ENCODE assay signal across 10 cellular contexts in genomic region chr10:69359089-69360025, GRCh38. TPM values are rescaled to one million over a fixed set of nuclear protein-coding genes. Genes with fewer than 3 reads are reported as not detected.
DNase-seq lines count a peak whose midpoint lies in the region; ATAC-seq, FAIRE-seq and TF ChIP-seq lines count a peak whose summit lies in the region.
"Had no signal": no experiment of that assay in that cellular context is flagged by ENCODE, and none has a peak within 500 bp of the region (broad histone marks: within the 10 kb centered on the region; RNA-seq: fewer than 3 reads in every experiment).

No MANE protein-coding gene starts in this region.

- POLR2A ChIA-PET in A549 (lab: Yijun Ruan, JAX) = no interaction called here
- POLR2A ChIA-PET in HepG2 (lab: Yijun Ruan, JAX) = no interaction called here
- POLR2A ChIA-PET in A673 (lab: Charles Lee; ENCODE audit: low non-redundant PET) = no interaction called here

- in situ Hi-C loops in HepG2 (cut with HindIII; ENCODE audit: extremely low pct_ligation_motif_present, low pct_unique_long_range_greater_than_20kb) = no loop called here

- no peaks in the 10 kb centered on the region for H3K79me2 ChIP-seq in HepG2 (ENCODE audit: insufficient read depth, low read length)

- H3K4me3 ChIP-seq in A549 (no peak overlapping the region), HUES6 (ENCODE audit: low read depth, low read length) (no peak overlapping the region), HepG2 (replicated peaks in 1 of 3; ENCODE audit: insufficient read depth in 1 of 3, low read depth in 2 of 3, low read length in 3 of 3) (no peak overlapping the region), A673 (ENCODE audit: low read depth, low read length, poor library complexity, severe bottlenecking) (no peak overlapping the region)
- H3K4me3 ChIP-seq: adrenal gland, skin epidermis had no signal

- H3K4me3 Mint-ChIP-seq in activated T-helper 1 cell treated with anti-CD3 and anti-CD28 coated beads, Interleukin-12 subunit alpha, Interleukin-12 subunit beta, Interleukin-2, Interleukin-4 antibody, amounts not matched to agents 30 ng/mL and 10 ng/mL and 1 ng/mL, durations not matched to agents 14 hours and 24 hours and 36 hours = peak overlapping the region; percentile 34

- no peak for TF ChIP-seq POLR2A in A549 (IDR thresholded peaks at IDR 0.05; ENCODE audit: low read length)
- no peak for TF ChIP-seq POLR2A in HepG2 (IDR thresholded peaks at IDR 0.05; ENCODE audit: insufficient read depth in 1 of 2, low read depth in 2 of 2, low read length in 2 of 2)

- H3K27ac ChIP-seq in A549 (peak overlapping the region; percentile 84 to 85; a peak in 5 of 6 replicates), HUES6 (ENCODE audit: low read depth, low read length) (0 out of 2 replicates have a peak overlapping the region, but pooled peaks have one; percentile 35), HepG2 (ENCODE audit: extremely low read length, insufficient read depth, low read length) (no peak overlapping the region), A673 (ENCODE audit: low read depth, low read length, poor library complexity, severe bottlenecking) (no peak overlapping the region)
- H3K27ac ChIP-seq: adrenal gland had no signal

- no peaks in the 10 kb centered on the region for H3K9me3 Mint-ChIP-seq in activated T-helper 1 cell treated with anti-CD3 and anti-CD28 coated beads, Interleukin-12 subunit alpha, Interleukin-12 subunit beta, Interleukin-2, Interleukin-4 antibody, amounts not matched to agents 30 ng/mL and 10 ng/mL and 1 ng/mL, durations not matched to agents 14 hours and 24 hours and 36 hours

- H3K4me2 ChIP-seq in A549 (peak overlapping the region; percentile 11; the same call in 1 of the 3 replicates), HepG2 (ENCODE audit: low read depth, low read length) (no peak overlapping the region)

- TF ChIP-seq CTCF in A549 (IDR thresholded peaks at IDR 0.05) (no peak), HepG2 (CRISPR knock-in tag; IDR thresholded peaks at IDR 0.05) (no peak), A673 (conservative IDR thresholded peaks at IDR 0.05; ENCODE audit: low read depth, low read length) (no peak)

- no peaks in the 10 kb centered on the region for H3K27me3 Mint-ChIP-seq in activated T-helper 1 cell treated with anti-CD3 and anti-CD28 coated beads, Interleukin-12 subunit alpha, Interleukin-12 subunit beta, Interleukin-2, Interleukin-4 antibody, amounts not matched to agents 30 ng/mL and 10 ng/mL and 1 ng/mL, durations not matched to agents 14 hours and 24 hours and 36 hours (ENCODE audit: insufficient read depth)

- no peak for TF ChIP-seq RAD21 in A549 (conservative IDR thresholded peaks at IDR 0.05 in 1 of 2, IDR thresholded peaks at IDR 0.05 in 1 of 2)
- TF ChIP-seq RAD21 in HepG2 (CRISPR knock-in tag; IDR thresholded peaks at IDR 0.05) = no peak

- intact Hi-C loops in activated T-helper 1 cell treated with anti-CD3 and anti-CD28 coated beads, Interleukin-12 subunit alpha, Interleukin-12 subunit beta, Interleukin-2, Interleukin-4 antibody, amounts not matched to agents 30 ng/mL and 10 ng/mL and 1 ng/mL, durations not matched to agents 14 hours and 24 hours and 36 hours (cut with micrococcal nuclease) = no loop called here
- intact Hi-C loops in HepG2 (cut with micrococcal nuclease; ENCODE audit: unreplicated experiment) (no loop called here), A673 (cut with micrococcal nuclease; ENCODE audit: unreplicated experiment) (no loop called here)

- H2AFZ ChIP-seq in HepG2 (ENCODE audit: low read length) = no peak overlapping the region

- peaks cover 51% of the 10 kb centered on the region for H3K4me1 ChIP-seq in A549
- H3K4me1 ChIP-seq in HUES6 (ENCODE audit: control insufficient read depth, insufficient read depth, low read length) = peaks cover 24% of the 10 kb centered on the region
- no peaks in the 10 kb centered on the region for H3K4me1 ChIP-seq in HepG2 (ENCODE audit: insufficient read depth, low read length)
- H3K4me1 ChIP-seq in A673 (ENCODE audit: insufficient read depth, low read length, poor library complexity, severe bottlenecking) = no peaks in the 10 kb centered on the region

- H3K36me3 ChIP-seq in HUES6 (ENCODE audit: control insufficient read depth, insufficient read depth, low read length) (peaks cover 49% of the 10 kb centered on the region), HepG2 (replicated peaks in 1 of 2; ENCODE audit: control insufficient read depth in 1 of 2, insufficient read depth in 2 of 2, low read length in 2 of 2) (no peaks in the 10 kb centered on the region), A673 (ENCODE audit: insufficient read depth, low read length, poor library complexity, severe bottlenecking) (no peaks in the 10 kb centered on the region)

- CTCF ChIA-PET in A549 (lab: Yijun Ruan, JAX) = interaction anchor here (1.2 kb wide), 1 partner anchor 148 kb away, joined by 3 read pairs; no protein-coding TSS in a partner anchor
- CTCF ChIA-PET in HepG2 (lab: Yijun Ruan, JAX; ENCODE audit: low intra/inter-chr PET ratio, low total read pairs) = no interaction called here
- CTCF ChIA-PET in A673 (lab: Charles Lee) = no interaction called here

- BruUV-seq in HepG2 (replicated peaks; lab: Mats Ljungman, UMichigan) (no TSS peak), A673 (replicated peaks; lab: Mats Ljungman, UMichigan) (no TSS peak)

- DNase-seq in A549 (ENCODE audit: low read depth in 1 of 2, low spot score in 1 of 2) (no peak), HepG2 (ENCODE audit: low spot score) (no peak), A673 (ENCODE audit: low spot score) (no peak), left lobe of liver (ENCODE audit: low spot score) (no peak), NCI-H774 (lab: John Stamatoyannopoulos, UW) (no peak), NCI-H345 treated with DMSO at 0.1 percent for 48 hours (lab: John Stamatoyannopoulos, UW; ENCODE audit: unreplicated experiment) (no peak)
- peak; percentile 11 for DNase-seq in activated T-helper 1 cell treated with anti-CD3 and anti-CD28 coated beads, Interleukin-12 subunit alpha, Interleukin-12 subunit beta, Interleukin-2, Interleukin-4 antibody, amounts not matched to agents 30 ng/mL and 10 ng/mL and 1 ng/mL, durations not matched to agents 14 hours and 24 hours and 36 hours (ENCODE audit: low spot score)
- DNase-seq: adrenal gland had no signal

- no peak for FAIRE-seq in A549 (lab: Jason Lieb, UNC)
- no peak for FAIRE-seq in HepG2 (lab: Jason Lieb, UNC)

- WGBS in A549 (ENCODE audit: missing lambda C conversion rate) = 91% methylated on average over 11 of the region's 12 CpGs
- WGBS in HepG2 (ENCODE audit: low lambda C conversion rate) = 42% methylated on average over 12 of the region's 12 CpGs

- peak overlapping the region; percentile 35 for H3K27ac Mint-ChIP-seq in activated T-helper 1 cell treated with anti-CD3 and anti-CD28 coated beads, Interleukin-12 subunit alpha, Interleukin-12 subunit beta, Interleukin-2, Interleukin-4 antibody, amounts not matched to agents 30 ng/mL and 10 ng/mL and 1 ng/mL, durations not matched to agents 14 hours and 24 hours and 36 hours

- peaks cover 22% of the 10 kb centered on the region for H3K36me3 Mint-ChIP-seq in activated T-helper 1 cell treated with anti-CD3 and anti-CD28 coated beads, Interleukin-12 subunit alpha, Interleukin-12 subunit beta, Interleukin-2, Interleukin-4 antibody, amounts not matched to agents 30 ng/mL and 10 ng/mL and 1 ng/mL, durations not matched to agents 14 hours and 24 hours and 36 hours (ENCODE audit: low read depth)

- H4K20me1 ChIP-seq in HepG2 (ENCODE audit: insufficient read depth, low read length) = no peaks in the 10 kb centered on the region

- ATAC-seq in A549 (no peak), HepG2 (no peak), left lobe of liver (no peak)

- H3K27me3 ChIP-seq in HUES6 (ENCODE audit: control insufficient read depth, insufficient read depth, low read length) (no peaks in the 10 kb centered on the region), HepG2 (ENCODE audit: control insufficient read depth in 1 of 2, insufficient read depth in 2 of 2, low read length in 2 of 2) (peaks cover 0 to 9% of the 10 kb centered on the region in 2 experiments; a peak in 3 of 5 replicates), A673 (replicated peaks; ENCODE audit: insufficient read depth, low read depth, low read length, poor library complexity) (no peaks in the 10 kb centered on the region)
- H3K27me3 ChIP-seq: adrenal gland had no signal

- TF ChIP-seq EP300 in A549 (IDR thresholded peaks at IDR 0.05) (no peak), HepG2 (IDR thresholded peaks at IDR 0.05; ENCODE audit: low read depth in 2 of 2, low read length in 2 of 2) (no peak), HepG2 (CRISPR knock-in tag; IDR thresholded peaks at IDR 0.05; ENCODE audit: borderline replicate concordance) (no peak)

- H3K9me3 ChIP-seq in A549 (no peaks in the 10 kb centered on the region), HUES6 (ENCODE audit: control insufficient read depth, insufficient read depth, low read depth, low read length) (no peaks in the 10 kb centered on the region), HepG2 (ENCODE audit: low read length) (no peaks in the 10 kb centered on the region), A673 (ENCODE audit: low read depth, low read length, poor library complexity, severe bottlenecking) (no peaks in the 10 kb centered on the region)
- H3K9me3 ChIP-seq: adrenal gland had no signal

- peaks cover 55% of the 10 kb centered on the region for H3K4me1 Mint-ChIP-seq in activated T-helper 1 cell treated with anti-CD3 and anti-CD28 coated beads, Interleukin-12 subunit alpha, Interleukin-12 subunit beta, Interleukin-2, Interleukin-4 antibody, amounts not matched to agents 30 ng/mL and 10 ng/mL and 1 ng/mL, durations not matched to agents 14 hours and 24 hours and 36 hours (ENCODE audit: low read depth)

- H3K9ac ChIP-seq in HUES6 (ENCODE audit: low read length) = no peak overlapping the region
- H3K9ac ChIP-seq in HepG2 (ENCODE audit: insufficient read depth, low read depth, low read length) = no peak overlapping the region

RNA-seq across cellular contexts. Expression of gene TACR2, which starts 57.4 kb away (rescaled TPM):
- polyA plus RNA-seq in A549 (2011; rRNA removed) (0.16 and 0.24 TPM in 2 replicates), A549 (2017; fragmentation: RNase III; extraction: RNeasy Plus Mini Kit Qiagen cat#74134 plus additional on column Dnase treatment) (0.09 to 0.21 TPM (median 0.15 TPM) in 3 replicates), HepG2 (2011; rRNA removed) (0.04 TPM in 1 of 2 replicates, not detected in the other)
- 0.17 and 0.21 TPM in 2 replicates for polyA plus RNA-seq in A549 (2012; cell fraction: cytosol; rRNA removed)
- 0.06 and 0.16 TPM in 2 replicates for polyA plus RNA-seq in A549 (2012; cell fraction: nucleus; rRNA removed)
- 0.12 and 0.19 TPM in 2 replicates for polyA minus RNA-seq in A549 (2011; rRNA and poly(A)+ RNA removed)
- not detected in 2 replicates for total RNA-seq in activated T-helper 1 cell treated with anti-CD3 and anti-CD28 coated beads, Interleukin-12 subunit alpha, Interleukin-12 subunit beta, Interleukin-2, Interleukin-4 antibody, amounts not matched to agents 30 ng/mL and 10 ng/mL and 1 ng/mL, durations not matched to agents 14 hours and 24 hours and 36 hours
- total RNA-seq in HepG2 (2016; rRNA removed; fragmentation: Illumina TruSeq; extraction: Trizol) (not detected in 2 replicates), A673 (2021) (0.17 and 0.21 TPM in 2 replicates), left lobe of liver (not detected)
- not detected in 2 replicates for total RNA-seq in HepG2 (2016; cell fraction: cytosol; rRNA removed; fragmentation: Illumina TruSeq; extraction: Trizol; ENCODE audit: low read depth)
- total RNA-seq in HepG2 (2016; cell fraction: insoluble cytoplasmic fraction; rRNA removed; fragmentation: Illumina TruSeq; extraction: Trizol) = not detected in 2 replicates
- total RNA-seq in HepG2 (2016; cell fraction: membrane; rRNA removed; fragmentation: Illumina TruSeq; extraction: Trizol) = not detected in 2 replicates
- not detected in 2 replicates for total RNA-seq in HepG2 (2016; cell fraction: nucleus; rRNA removed; fragmentation: Illumina TruSeq; extraction: Trizol)
- polyA plus RNA-seq in HepG2 (2011; cell fraction: cytosol; rRNA removed) = 0.03 TPM in 2 replicates
- polyA plus RNA-seq in HepG2 (2011; cell fraction: nucleus; rRNA removed) = not detected in 2 replicates
- polyA plus RNA-seq in HepG2 (2012) = not detected in 2 replicates
- polyA plus RNA-seq in HepG2 (2016; cell fraction: cytosol; fragmentation: Illumina TruSeq; extraction: Trizol; ENCODE audit: low read depth) = not detected in 2 replicates
- not detected in 2 replicates for polyA plus RNA-seq in HepG2 (2016; cell fraction: insoluble cytoplasmic fraction; fragmentation: Illumina TruSeq; extraction: Trizol; ENCODE audit: low read depth)
- not detected in 2 replicates for polyA plus RNA-seq in HepG2 (2016; cell fraction: membrane; fragmentation: Illumina TruSeq; extraction: Trizol; ENCODE audit: low read depth)
- polyA plus RNA-seq in HepG2 (2016; cell fraction: nucleus; fragmentation: Illumina TruSeq; extraction: Trizol; ENCODE audit: insufficient read depth, low read depth) = not detected in 2 replicates
- 0.48 TPM in 1 of 2 replicates, not detected in the other for polyA minus RNA-seq in HepG2 (2011; rRNA and poly(A)+ RNA removed; ENCODE audit: low replicate concordance)
- not detected in 2 replicates for polyA minus RNA-seq in HepG2 (2011; cell fraction: cytosol; rRNA and poly(A)+ RNA removed)
- polyA minus RNA-seq in HepG2 (2011; cell fraction: nucleus; rRNA and poly(A)+ RNA removed) = not detected in 2 replicates

Comparison
In these comparisons a context has a peak if more than half of its experiments do, and no peak if none do; other contexts are left out.
1. H3K27ac ChIP-seq: peak in A549 (2 of 2) and HUES6 (single experiment); none in HepG2 (single experiment) and A673 (single experiment).
2. Of the 38 proteins assayed by ChIP-seq in both HepG2 and A549: peak only in HepG2: none; only in A549: MAFK; in both: none; in neither: 36; mixed calls (peak in some experiments, not most) for 1.